12 cellular contexts compared by ENCODE assay signal in genomic region chr19:17862711-17863519, GRCh38. TPM values are rescaled to one million over a fixed set of nuclear protein-coding genes. Genes with fewer than 3 reads are reported as not detected.
DNase-seq lines count a peak whose midpoint lies in the region; ATAC-seq and TF ChIP-seq lines count a peak whose summit lies in the region.
"Had no signal": no experiment of that assay in that cellular context is flagged by ENCODE, and none has a peak within 500 bp of the region (broad histone marks: within the 10 kb centered on the region; RNA-seq: fewer than 3 reads in every experiment).

No MANE protein-coding gene starts in this region.

- H3K27me3 ChIP-seq in HUES48 (ENCODE audit: control insufficient read depth, insufficient read depth, low read length) (no peaks in the 10 kb centered on the region), psoas muscle (ENCODE audit: insufficient read depth in 3 of 3, low read length in 2 of 3) (no peaks in the 10 kb centered on the region)

- H3K27ac Mint-ChIP-seq in activated naive CD8-positive, alpha-beta T cell treated with anti-CD3 and anti-CD28 coated beads, Interleukin-2, amount 50 U/mL, for 24 hours, result peak overlapping the region; percentile 100

- POLR2A ChIA-PET in HEK293T (lab: Yijun Ruan, JAX), result interaction anchor here (1.4 kb wide), 1 partner anchor 70 kb away, joined by 7 read pairs; the partner anchor contains the start of gene CCDC124

- H3K27ac ChIP-seq in HUES48 (ENCODE audit: low read depth, low read length) (peak overlapping the region; percentile 87), psoas muscle (peak overlapping the region; percentile 99)

- no peaks in the 10 kb centered on the region for H3K9me3 Mint-ChIP-seq in activated naive CD8-positive, alpha-beta T cell treated with anti-CD3 and anti-CD28 coated beads, Interleukin-2, amount 50 U/mL, for 24 hours

- WGBS in psoas muscle, 3 donors, result 82 to 85% (median 84%) methylated on average over 23 to 31 of the region's 31 CpGs

- no peak overlapping the region for H3K9ac ChIP-seq in HUES48 (ENCODE audit: low read depth, low read length)

- H3K4me3 Mint-ChIP-seq in activated naive CD8-positive, alpha-beta T cell treated with anti-CD3 and anti-CD28 coated beads, Interleukin-2, amount 50 U/mL, for 24 hours, result peak overlapping the region; percentile 99

- no peak for TF ChIP-seq CTCF in psoas muscle (IDR thresholded peaks at IDR 0.05)

- ATAC-seq in activated naive CD8-positive, alpha-beta T cell treated with anti-CD3 and anti-CD28 coated beads, Interleukin-2, amount 50 U/mL, for 24 hours, result no peak
- ATAC-seq in psoas muscle (no peak), HG02763 (IDR thresholded peaks at IDR 0.05; ENCODE audit: unreplicated experiment) (no peak)

- peaks cover 4% of the 10 kb centered on the region for H3K27me3 Mint-ChIP-seq in activated naive CD8-positive, alpha-beta T cell treated with anti-CD3 and anti-CD28 coated beads, Interleukin-2, amount 50 U/mL, for 24 hours

- H3K4me1 ChIP-seq in HUES48 (ENCODE audit: control insufficient read depth, insufficient read depth, low read length) (no peaks in the 10 kb centered on the region), psoas muscle (peaks cover 29% of the 10 kb centered on the region)

- H3K36me3 ChIP-seq in HUES48 (ENCODE audit: control insufficient read depth, insufficient read depth, low read length), result peaks cover 43% of the 10 kb centered on the region
- peaks cover 14 to 54% of the 10 kb centered on the region in 2 donors for H3K36me3 ChIP-seq in psoas muscle (ENCODE audit: insufficient read depth in 1 of 2, low read depth in 1 of 2)

- H3K4me1 Mint-ChIP-seq in activated naive CD8-positive, alpha-beta T cell treated with anti-CD3 and anti-CD28 coated beads, Interleukin-2, amount 50 U/mL, for 24 hours, result peaks cover 43% of the 10 kb centered on the region

- intact Hi-C loops in psoas muscle (cut with DNase I), result loop anchor here in 1 of 2 donors (10.0 kb wide), 1 partner anchor 202 kb away; no protein-coding TSS in a partner anchor

- peak; percentile 26 for DNase-seq in activated CD4-positive, alpha-beta T cell treated with anti-CD3 and anti-CD28 coated beads for 48 hours
- no peak for DNase-seq in activated CD4-positive, alpha-beta T cell treated with anti-CD3 and anti-CD28 coated beads, Interleukin-2, amount 50 U/mL, for 48 hours
- no peak for DNase-seq in activated naive CD8-positive, alpha-beta T cell treated with anti-CD3 and anti-CD28 coated beads, Interleukin-2, amount 50 U/mL, for 24 hours
- DNase-seq in psoas muscle, result no peak
- DNase-seq in HEK293T (ENCODE audit: extremely low spot score), result no peak
- no peak for DNase-seq in stimulated activated CD4-positive, alpha-beta T cell treated with anti-CD3 and anti-CD28 coated beads, Interleukin-2, amount 100 ng/mL, for 48 hours
- DNase-seq: ACHN; NCI-H510A treated with DMSO at 0.1 percent for 48 hours; stimulated activated CD4-positive, alpha-beta T cell treated with anti-CD3 and anti-CD28 coated beads, Interleukin-15, amount 100 ng/mL, for 24 hours had no signal

- CTCF ChIA-PET in HEK293T (lab: Yijun Ruan, JAX), result no interaction called here

- no peak overlapping the region for H3K4me3 ChIP-seq in HUES48 (ENCODE audit: low read depth, low read length)
- no peak overlapping the region for H3K4me3 ChIP-seq in psoas muscle

- peaks cover 53% of the 10 kb centered on the region for H3K36me3 Mint-ChIP-seq in activated naive CD8-positive, alpha-beta T cell treated with anti-CD3 and anti-CD28 coated beads, Interleukin-2, amount 50 U/mL, for 24 hours (ENCODE audit: low read depth)

- H3K9me3 ChIP-seq in HUES48 (ENCODE audit: control insufficient read depth, insufficient read depth, low read length) (no peaks in the 10 kb centered on the region), psoas muscle (no peaks in the 10 kb centered on the region)

TF ChIP-seq in HEK293T, 16 proteins besides CTCF, POLR2A, EP300 and RAD21:
- TF ChIP-seq SUZ12 (IDR thresholded peaks at IDR 0.05), result no peak
- no peak for TF ChIP-seq ZNF384 (IDR thresholded peaks at IDR 0.05)
- TF ChIP-seq L3MBTL2 (conservative IDR thresholded peaks at IDR 0.05), result no peak
- TF ChIP-seq, protein P1, sequence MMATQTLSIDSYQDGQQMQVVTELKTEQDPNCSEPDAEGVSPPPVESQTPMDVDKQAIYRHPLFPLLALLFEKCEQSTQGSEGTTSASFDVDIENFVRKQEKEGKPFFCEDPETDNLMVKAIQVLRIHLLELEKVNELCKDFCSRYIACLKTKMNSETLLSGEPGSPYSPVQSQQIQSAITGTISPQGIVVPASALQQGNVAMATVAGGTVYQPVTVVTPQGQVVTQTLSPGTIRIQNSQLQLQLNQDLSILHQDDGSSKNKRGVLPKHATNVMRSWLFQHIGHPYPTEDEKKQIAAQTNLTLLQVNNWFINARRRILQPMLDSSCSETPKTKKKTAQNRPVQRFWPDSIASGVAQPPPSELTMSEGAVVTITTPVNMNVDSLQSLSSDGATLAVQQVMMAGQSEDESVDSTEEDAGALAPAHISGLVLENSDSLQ (IDR thresholded peaks at IDR 0.05), result no peak
- TF ChIP-seq FOXM1 (IDR thresholded peaks at IDR 0.05; ENCODE audit: borderline replicate concordance), result no peak
- TF ChIP-seq HDGF (IDR thresholded peaks at IDR 0.05; ENCODE audit: borderline replicate concordance), result no peak
- TF ChIP-seq ARNT (IDR thresholded peaks at IDR 0.05), result no peak
- TF ChIP-seq FOXA1 (IDR thresholded peaks at IDR 0.05), result no peak
- no peak for TF ChIP-seq FOXK2 (IDR thresholded peaks at IDR 0.05)

RNA-seq across cellular contexts. Expression of gene RPL18A, which starts 3.2 kb away (rescaled TPM):
- total RNA-seq in psoas muscle, result 1,000 to 10,000 TPM; 1,164 to 1,735 (median 1,510) TPM
- polyA plus RNA-seq in psoas muscle, result 1,000 to 10,000 TPM; 2,246 to 3,046 (median 2,399) TPM

RNA-seq across cellular contexts. Expression of gene SLC5A5, which starts 8.8 kb away (rescaled TPM):
- total RNA-seq in psoas muscle, result not detected
- not detected for polyA plus RNA-seq in psoas muscle

RNA-seq across cellular contexts. Expression of gene JAK3, which starts 15.1 kb away (rescaled TPM):
- total RNA-seq in psoas muscle, result 1 to 10 TPM in 3 of 4 donors, under 1 TPM in 1; 0.95 to 4.0 (median 1.1) TPM
- polyA plus RNA-seq in psoas muscle, result under 1 TPM; 0.17 to 0.35 (median 0.31) TPM

RNA-seq across cellular contexts. Expression of gene INSL3, which starts 41.6 kb away (rescaled TPM):
- total RNA-seq in psoas muscle, result not detected
- not detected for polyA plus RNA-seq in psoas muscle
- total RNA-seq: temporal lobe had no signal
